In genomic region chr19:50315773-50316448, GRCh38 we compare ENCODE assay signal across 1 cellular context.
TF ChIP-seq lines count a peak whose summit lies in the region.

No MANE protein-coding gene starts in this region.

TF ChIP-seq in GM12878, 131 proteins besides CTCF, POLR2A, EP300 and RAD21 (continued from another document and continues in another):
- TF ChIP-seq ZBTB40 (IDR thresholded peaks at IDR 0.05; ENCODE audit: borderline replicate concordance), result no peak
- no peak for TF ChIP-seq ZBTB11 (CRISPR knock-in tag; IDR thresholded peaks at IDR 0.05)
- no peak for TF ChIP-seq SP1 (IDR thresholded peaks at IDR 0.05; ENCODE audit: low read depth, low read length)
- TF ChIP-seq CREB1 (IDR thresholded peaks at IDR 0.05; ENCODE audit: low read depth), result peak; percentile 57
- peak; percentile 34 for TF ChIP-seq PKNOX1 (IDR thresholded peaks at IDR 0.05)
- TF ChIP-seq HDGF (IDR thresholded peaks at IDR 0.05), result no peak; the same call in 1 of the 2 replicates
- TF ChIP-seq POLR2AphosphoS5 (IDR thresholded peaks at IDR 0.05; ENCODE audit: low read length), result no peak
- no peak for TF ChIP-seq SKIL (IDR thresholded peaks at IDR 0.05; ENCODE audit: low read depth, poor library complexity, severe bottlenecking)
- TF ChIP-seq MTA2 (IDR thresholded peaks at IDR 0.05; ENCODE audit: low read depth), result peak; percentile 46
- no peak for TF ChIP-seq NR2C2 (IDR thresholded peaks at IDR 0.05; ENCODE audit: borderline replicate concordance, control insufficient read depth, insufficient read length, low read depth)
- TF ChIP-seq KAT2A (conservative IDR thresholded peaks at IDR 0.05; ENCODE audit: control insufficient read depth, low read depth, low read length), result no peak
- no peak for TF ChIP-seq BMI1 (IDR thresholded peaks at IDR 0.05; ENCODE audit: borderline replicate concordance)
- TF ChIP-seq NFXL1 (IDR thresholded peaks at IDR 0.05; ENCODE audit: borderline replicate concordance), result peak; percentile 99
- TF ChIP-seq FOXM1 (IDR thresholded peaks at IDR 0.05; ENCODE audit: low read depth, low read length), result no peak
- no peak for TF ChIP-seq ZNF622 (IDR thresholded peaks at IDR 0.05)
- TF ChIP-seq CUX1 (IDR thresholded peaks at IDR 0.05; ENCODE audit: insufficient replicate concordance, low read depth, low read length), result no peak
- TF ChIP-seq HCFC1 (IDR thresholded peaks at IDR 0.05; ENCODE audit: low read length), result no peak
- no peak for TF ChIP-seq NFIC (IDR thresholded peaks at IDR 0.05; ENCODE audit: low read depth, low read length)
- TF ChIP-seq CHD4 (IDR thresholded peaks at IDR 0.05), result no peak
- TF ChIP-seq REST (IDR thresholded peaks at IDR 0.05; ENCODE audit: low read depth, low read length), result no peak
- TF ChIP-seq ETV6 (conservative IDR thresholded peaks at IDR 0.05 in 1 of 2, IDR thresholded peaks at IDR 0.05 in 1 of 2; ENCODE audit: borderline replicate concordance in 1 of 2, low read depth in 1 of 2), result no peak
- no peak for TF ChIP-seq TARDBP (IDR thresholded peaks at IDR 0.05; ENCODE audit: borderline replicate concordance)
- TF ChIP-seq MEF2A (IDR thresholded peaks at IDR 0.05; ENCODE audit: insufficient read depth, low read depth, low read length), result no peak
- TF ChIP-seq ZNF24 (IDR thresholded peaks at IDR 0.05), result no peak
- no peak for TF ChIP-seq NR2F1 (conservative IDR thresholded peaks at IDR 0.05)
- peak; percentile 25; the same call in 1 of the 2 replicates for TF ChIP-seq IRF5 (IDR thresholded peaks at IDR 0.05; ENCODE audit: borderline replicate concordance)
- TF ChIP-seq RB1 (IDR thresholded peaks at IDR 0.05; ENCODE audit: borderline replicate concordance), result no peak
- TF ChIP-seq TCF7 (IDR thresholded peaks at IDR 0.05; ENCODE audit: borderline replicate concordance), result no peak
- TF ChIP-seq POU2F2 (IDR thresholded peaks at IDR 0.05; ENCODE audit: borderline replicate concordance, low read depth, low read length), result no peak
- no peak for TF ChIP-seq SMAD1 (IDR thresholded peaks at IDR 0.05; ENCODE audit: low read depth, partially characterized antibody)
- TF ChIP-seq SMAD5 (IDR thresholded peaks at IDR 0.05; ENCODE audit: low read depth), result no peak
- peak; percentile 62 for TF ChIP-seq IKZF1 (conservative IDR thresholded peaks at IDR 0.05)
- TF ChIP-seq STAT3 (IDR thresholded peaks at IDR 0.05; ENCODE audit: low read depth, low read length), result no peak
- TF ChIP-seq CHD1 (IDR thresholded peaks at IDR 0.05; ENCODE audit: low read depth, low read length), result no peak
- no peak for TF ChIP-seq BCL3 (IDR thresholded peaks at IDR 0.05; ENCODE audit: borderline replicate concordance, insufficient read depth, low read depth, low read length, poor library complexity, severe bottlenecking)
